7 cellular contexts compared by ENCODE assay signal in genomic region chr3:197722734-197723133, GRCh38.
"Had no signal": no experiment of that assay in that cellular context is flagged by ENCODE, and none has a peak within 500 bp of the region (broad histone marks: within the 10 kb centered on the region; RNA-seq: fewer than 3 reads in every experiment).

No MANE protein-coding gene starts in this region.

- H3K36me3 ChIP-seq: HAP-1 had no signal

- H3K4me3 ChIP-seq: GM23248, HAP-1 had no signal

- H2AFZ ChIP-seq: GM23248 had no signal

- H3K27ac ChIP-seq: GM23248 had no signal

- H3K4me1 ChIP-seq: HAP-1 had no signal

- DNase-seq: GM23248, GOT3, H7, IMR-90, KG1 had no signal

- H3K9ac ChIP-seq: GM23248 had no signal

- FAIRE-seq: HTR-8/SVneo had no signal
